22 cellular contexts compared by ENCODE assay signal in genomic region chr6:125759959-125760457, GRCh38. TPM values are rescaled to one million over a fixed set of nuclear protein-coding genes. Genes with fewer than 3 reads are reported as not detected.
A peak's percentile ranks its signal among the peaks of the same experiment; 100 is the strongest.
DNase-seq lines count a peak whose midpoint lies in the region; ATAC-seq and TF ChIP-seq lines count a peak whose summit lies in the region.
"Had no signal": no experiment of that assay in that cellular context is flagged by ENCODE, and none has a peak within 500 bp of the region (broad histone marks: within the 10 kb centered on the region; RNA-seq: fewer than 3 reads in every experiment).

No MANE protein-coding gene starts in this region.

- H3K27me3 ChIP-seq in cardiac muscle cell (no peaks in the 10 kb centered on the region), SK-N-SH (ENCODE audit: insufficient read depth) (peaks cover 61% of the 10 kb centered on the region), smooth muscle cell (ENCODE audit: low read depth) (no peaks in the 10 kb centered on the region)
- H3K27me3 ChIP-seq: Peyer's patch had no signal

- WGBS in SK-N-SH (ENCODE audit: low lambda C conversion rate): 28% methylated on average over 5 of the region's 5 CpGs
- WGBS in smooth muscle cell (ENCODE audit: low lambda C conversion rate): 79% methylated on average over 5 of the region's 5 CpGs

- POLR2A ChIA-PET in HEK293 (lab: Yijun Ruan, JAX): interaction anchor here (1.0 kb wide), 1 partner anchor 10 kb away, joined by 3 read pairs; the partner anchor contains the start of gene HEY2
- POLR2A ChIA-PET in SK-N-SH (lab: Yijun Ruan, JAX): no interaction called here

- no peak overlapping the region; the same call in 1 of the 2 replicates for H3K4me2 ChIP-seq in SK-N-SH
- peak overlapping the region; percentile 24 for H3K4me2 ChIP-seq in smooth muscle cell
- H3K4me2 ChIP-seq: A549 had no signal

- H3K79me2 ChIP-seq in SK-N-SH (ENCODE audit: insufficient read depth): no peaks in the 10 kb centered on the region
- H3K79me2 ChIP-seq in smooth muscle cell (ENCODE audit: low read depth): peaks cover 4% of the 10 kb centered on the region

- DNase-seq in cardiac muscle cell (ENCODE audit: low read depth in 1 of 2, low spot score in 1 of 2) (no peak), left cardiac atrium (no peak), SK-N-SH (no peak), smooth muscle cell (lab: John Stamatoyannopoulos, UW; ENCODE audit: unreplicated experiment) (no peak), DMS 273 (lab: John Stamatoyannopoulos, UW; ENCODE audit: unreplicated experiment) (no peak), UCSD-AML1 (lab: John Stamatoyannopoulos, UW; ENCODE audit: unreplicated experiment) (no peak)
- DNase-seq: C1 segment of cervical spinal cord; CD8-positive, alpha-beta memory T cell; DMS79; MM.1S; NCI-H1417; NCI-H187 treated with DMSO at 0.1 percent for 48 hours; NCI-H226; NCI-H524; NCI-H82; Peyer's patch; SHP77; SW 1271 had no signal

- no peak for TF ChIP-seq EP300 in SK-N-SH (IDR thresholded peaks at IDR 0.05; ENCODE audit: borderline replicate concordance in 1 of 2, low read depth in 1 of 2, low read length in 1 of 2)

- ATAC-seq in left cardiac atrium: no peak
- ATAC-seq in GM21367 (IDR thresholded peaks at IDR 0.05; ENCODE audit: unreplicated experiment): no peak

- CTCF ChIA-PET in HEK293 (lab: Yijun Ruan, JAX): interaction anchor here (0.8 to 15.3 kb wide), 4 partner anchors 8 to 449 kb away, joined by 3 to 201 read pairs (median 7); partner anchors contain the start of gene HINT3
- CTCF ChIA-PET in SK-N-SH (lab: Yijun Ruan, JAX): interaction anchor here (0.7 to 10.5 kb wide), 22 partner anchors 10 to 613 kb away, joined by 3 to 278 read pairs (median 4); partner anchors contain the start of gene NCOA7

- H3K4me3 ChIP-seq in cardiac muscle cell (no peak overlapping the region), HEK293 (ENCODE audit: low read depth, low read length) (no peak overlapping the region), SK-N-SH (ENCODE audit: low read depth in 2 of 2, low read length in 1 of 2) (no peak overlapping the region), smooth muscle cell (no peak overlapping the region)
- H3K4me3 ChIP-seq: A549, Peyer's patch had no signal

- TF ChIP-seq CTCF in cardiac muscle cell (IDR thresholded peaks at IDR 0.05; ENCODE audit: low read depth, low read length) (no peak), HEK293 (tag by site-specific recombination; IDR thresholded peaks at IDR 0.05) (no peak), SK-N-SH (IDR thresholded peaks at IDR 0.05) (no peak), smooth muscle cell (IDR thresholded peaks at IDR 0.05; ENCODE audit: borderline replicate concordance, insufficient read depth, poor library complexity, severe bottlenecking) (no peak)

- H3K36me3 ChIP-seq in cardiac muscle cell (peaks cover 36% of the 10 kb centered on the region), HEK293 (ENCODE audit: control insufficient read depth in 2 of 2, insufficient read depth in 1 of 2, low read length in 2 of 2) (peaks cover 14 to 61% of the 10 kb centered on the region in 2 experiments; a peak in 2 of 3 replicates), SK-N-SH (replicated peaks in 1 of 2; ENCODE audit: control insufficient read depth in 1 of 2, insufficient read depth in 2 of 2, low read length in 1 of 2) (no peaks in the 10 kb centered on the region), smooth muscle cell (ENCODE audit: low read depth) (no peaks in the 10 kb centered on the region)
- H3K36me3 ChIP-seq: Peyer's patch had no signal

- intact Hi-C loops in left cardiac atrium (cut with DNase I): no loop called here

- no peak for TF ChIP-seq RAD21 in SK-N-SH (IDR thresholded peaks at IDR 0.05; ENCODE audit: low read length)

- H3K4me1 ChIP-seq in cardiac muscle cell (ENCODE audit: low read depth): peaks cover 26% of the 10 kb centered on the region
- no peaks in the 10 kb centered on the region for H3K4me1 ChIP-seq in HEK293 (ENCODE audit: control insufficient read depth, insufficient read depth, low read length)
- H3K4me1 ChIP-seq in SK-N-SH (ENCODE audit: control insufficient read depth in 1 of 2, insufficient read depth in 2 of 2, low read depth in 1 of 2, low read length in 1 of 2): peaks cover 0 to 8% of the 10 kb centered on the region in 2 experiments; a peak in 1 of 4 replicates
- no peaks in the 10 kb centered on the region for H3K4me1 ChIP-seq in smooth muscle cell (ENCODE audit: low read depth)
- H3K4me1 ChIP-seq: A549, Peyer's patch had no signal

- H3K9ac ChIP-seq in SK-N-SH (no peak overlapping the region), smooth muscle cell (ENCODE audit: low read depth) (no peak overlapping the region)

- H3K27ac ChIP-seq in cardiac muscle cell: peak overlapping the region; percentile 0
- H3K27ac ChIP-seq in HEK293 (ENCODE audit: extremely low read depth, low read depth, low read length): no peak overlapping the region
- H3K27ac ChIP-seq in SK-N-SH (ENCODE audit: low read depth in 2 of 2, low read length in 1 of 2): no peak overlapping the region
- H3K27ac ChIP-seq in smooth muscle cell (ENCODE audit: low read depth): peak overlapping the region; percentile 58
- H3K27ac ChIP-seq: A549, Peyer's patch had no signal

- H2AFZ ChIP-seq in SK-N-SH (ENCODE audit: low read depth) (no peak overlapping the region), smooth muscle cell (ENCODE audit: low read depth) (no peak overlapping the region)

- H4K20me1 ChIP-seq in SK-N-SH (ENCODE audit: insufficient read depth): no peaks in the 10 kb centered on the region
- no peaks in the 10 kb centered on the region for H4K20me1 ChIP-seq in smooth muscle cell (ENCODE audit: low read depth)

- H3F3A ChIP-seq in SK-N-SH (replicated peaks; ENCODE audit: insufficient read depth) (no peaks in the 10 kb centered on the region), smooth muscle cell (ENCODE audit: low read depth) (no peaks in the 10 kb centered on the region)

- H3K9me3 ChIP-seq in cardiac muscle cell (ENCODE audit: low read depth): no peaks in the 10 kb centered on the region
- H3K9me3 ChIP-seq in HEK293 (ENCODE audit: control insufficient read depth, insufficient read depth, low read depth, low read length): no peaks in the 10 kb centered on the region
- no peaks in the 10 kb centered on the region for H3K9me3 ChIP-seq in SK-N-SH
- H3K9me3 ChIP-seq in smooth muscle cell (replicated peaks; ENCODE audit: low read depth): no peaks in the 10 kb centered on the region
- H3K9me3 ChIP-seq: A549, Peyer's patch had no signal

- H3K9me2 ChIP-seq in SK-N-SH: no peaks in the 10 kb centered on the region

TF ChIP-seq in SK-N-SH, 30 proteins besides CTCF, POLR2A, EP300 and RAD21:
- TF ChIP-seq EZH2phosphoT487 (IDR thresholded peaks at IDR 0.05; ENCODE audit: borderline replicate concordance, low read depth) (peak; percentile 15; the same call in 1 of the 2 replicates), FOXJ3 (CRISPR knock-in tag; IDR thresholded peaks at IDR 0.05) (no peak)
TF ChIP-seq in SK-N-SH: peak in this region for 1.

RNA-seq across cellular contexts. Expression of gene HEY2, which starts 10.6 kb away (rescaled TPM):
- total RNA-seq in cardiac muscle cell (38.1 and 73.8 TPM in 2 replicates), left cardiac atrium (1 to 10 TPM; 2.1 to 2.5 TPM), smooth muscle cell (17.2 and 21.2 TPM in 2 replicates)
- polyA plus RNA-seq in cardiac muscle cell (54.1 and 166 TPM in 2 replicates), SK-N-SH (2012; rRNA removed) (not detected in 2 replicates), smooth muscle cell (23.6 and 35.2 TPM in 2 replicates)
- not detected in 2 replicates for polyA plus RNA-seq in SK-N-SH (2012; cell fraction: cytosol; rRNA removed)
- not detected in 2 replicates for polyA plus RNA-seq in SK-N-SH (2012; cell fraction: nucleus; rRNA removed)
- total RNA-seq: LHCN-M2 had no signal

RNA-seq across cellular contexts. Expression of gene NCOA7, which starts 30.8 kb away (rescaled TPM):
- total RNA-seq in cardiac muscle cell: 4.2 and 5.2 TPM in 2 replicates
- 5.3 and 5.8 TPM in 2 replicates for polyA plus RNA-seq in cardiac muscle cell
- total RNA-seq in left cardiac atrium: 10 to 100 TPM; 18.4 to 24.8 TPM
- polyA plus RNA-seq in SK-N-SH (2012; rRNA removed): 16.3 and 19.6 TPM in 2 replicates
- polyA plus RNA-seq in SK-N-SH (2012; cell fraction: cytosol; rRNA removed): 14.9 and 19.5 TPM in 2 replicates
- 26.4 and 30.5 TPM in 2 replicates for polyA plus RNA-seq in SK-N-SH (2012; cell fraction: nucleus; rRNA removed)
- total RNA-seq in smooth muscle cell: 44.0 and 57.8 TPM in 2 replicates
- 35.7 and 38.1 TPM in 2 replicates for polyA plus RNA-seq in smooth muscle cell

Comparison
In these comparisons a context has a peak if more than half of its experiments do, and no peak if none do; other contexts are left out.
1. H3K27ac ChIP-seq: peak in cardiac muscle cell (single experiment) and smooth muscle cell (single experiment); none in HEK293 (single experiment) and SK-N-SH (0 of 2).